Comparison of ENCODE assay signal across 8 cellular contexts in genomic region chr11:34263462-34264186, GRCh38.
DNase-seq lines count a peak whose midpoint lies in the region; ATAC-seq and TF ChIP-seq lines count a peak whose summit lies in the region.

No MANE protein-coding gene starts in this region.

- H4K8ac ChIP-seq in mesenchymal stem cell (ENCODE audit: low read length) = no peak overlapping the region

- no peak overlapping the region for H2BK12ac ChIP-seq in mesenchymal stem cell (ENCODE audit: low read length in 2 of 2)

- no peak overlapping the region for H3K4ac ChIP-seq in mesenchymal stem cell (ENCODE audit: low read depth in 1 of 2, low read length in 2 of 2)

- H2BK120ac ChIP-seq in mesenchymal stem cell (ENCODE audit: low read depth, low read length) = no peak overlapping the region

- no peak overlapping the region for H2BK5ac ChIP-seq in mesenchymal stem cell (ENCODE audit: low read depth, low read length, poor library complexity, severe bottlenecking)

- H2AFZ ChIP-seq in mesenchymal stem cell (ENCODE audit: low read depth, low read length) = no peak overlapping the region

- peak overlapping the region; percentile 28 for H3K9ac ChIP-seq in mesenchymal stem cell (ENCODE audit: low read length)

- H2BK15ac ChIP-seq in mesenchymal stem cell (ENCODE audit: low read depth, poor library complexity, severe bottlenecking) = no peak overlapping the region

- H3K27ac ChIP-seq in mesenchymal stem cell (ENCODE audit: low read length, poor library complexity, severe bottlenecking) = no peak overlapping the region

- ATAC-seq in HG03378 (IDR thresholded peaks at IDR 0.05; ENCODE audit: unreplicated experiment) (no peak), GM21529 (IDR thresholded peaks at IDR 0.05; ENCODE audit: unreplicated experiment) (no peak)

- peaks cover 26% of the 10 kb centered on the region for H3K4me1 ChIP-seq in mesenchymal stem cell (ENCODE audit: control insufficient read depth, insufficient read depth, low read depth, low read length)

- H3K23ac ChIP-seq in mesenchymal stem cell (ENCODE audit: low read length in 2 of 2) = no peak overlapping the region

- no peak overlapping the region for H3K4me2 ChIP-seq in mesenchymal stem cell (ENCODE audit: low read length, poor library complexity, severe bottlenecking)

- no peak overlapping the region for H4K91ac ChIP-seq in mesenchymal stem cell (ENCODE audit: low read length)

- no peak overlapping the region for H3K14ac ChIP-seq in mesenchymal stem cell (ENCODE audit: low read length in 2 of 2)

- in situ Hi-C loops in T47D (cut with HindIII; ENCODE audit: low pct_unique_long_range_greater_than_20kb, low sequenced_read_pairs) = no loop called here

- H3K9me3 ChIP-seq in mesenchymal stem cell (ENCODE audit: control insufficient read depth, low read length) = no peaks in the 10 kb centered on the region

- TF ChIP-seq CTCF in GM10248 (IDR thresholded peaks at IDR 0.05; ENCODE audit: control extremely low read depth, extremely low read depth, low read depth, missing control alignments) = no peak

- peaks cover 0 to 5% of the 10 kb centered on the region in 2 experiments for H3K27me3 ChIP-seq in mesenchymal stem cell (ENCODE audit: control insufficient read depth in 1 of 2, insufficient read depth in 1 of 2, low read length in 2 of 2)

- POLR2A ChIA-PET in GM10248 (lab: Yijun Ruan, JAX) = no interaction called here

- no peak overlapping the region for H2AK5ac ChIP-seq in mesenchymal stem cell (ENCODE audit: low read length, severe bottlenecking)

- H3K4me3 ChIP-seq in mesenchymal stem cell (ENCODE audit: insufficient read depth in 1 of 2, low read depth in 1 of 2, low read length in 2 of 2) = peak overlapping the region in 1 of 2 experiments; percentile 21

- DNase-seq in COLO668 (lab: John Stamatoyannopoulos, UW; ENCODE audit: unreplicated experiment) = peak; percentile 73
- DNase-seq in NCI-H2081 treated with DMSO at 0.1 percent for 48 hours (lab: John Stamatoyannopoulos, UW) = peak; percentile 48
- peak; percentile 57 to 87 for DNase-seq in T47D (ENCODE audit: low read depth in 1 of 2, low spot score in 1 of 2)
- DNase-seq in mesenchymal stem cell = peak; percentile 22
- no peak for DNase-seq in activated CD4-positive, alpha-beta T cell treated with anti-CD3 and anti-CD28 coated beads for 1 hour
- DNase-seq in GM10248 (ENCODE audit: extremely low spot score) = no peak

- 78% methylated on average over 8 of the region's 8 CpGs for WGBS in mesenchymal stem cell

- H3K36me3 ChIP-seq in mesenchymal stem cell (ENCODE audit: control insufficient read depth in 1 of 2, insufficient read depth in 2 of 2, low read depth in 1 of 2, low read length in 2 of 2) = no peaks in the 10 kb centered on the region

- CTCF ChIA-PET in GM10248 (lab: Yijun Ruan, JAX) = interaction anchor here (1.0 to 2.2 kb wide), 4 partner anchors 14 to 89 kb away, joined by 3 to 7 read pairs (median 3); no protein-coding TSS in a partner anchor

- peaks cover 32% of the 10 kb centered on the region for H3K79me1 ChIP-seq in mesenchymal stem cell (replicated peaks; ENCODE audit: low read length, poor library complexity, severe bottlenecking)

- no peak overlapping the region for H3K18ac ChIP-seq in mesenchymal stem cell (ENCODE audit: low read depth in 1 of 2, low read length in 2 of 2)

Comparison
In these comparisons a context has a peak if more than half of its experiments do, and no peak if none do; other contexts are left out.
1. DNase-seq: peak in COLO668 (single experiment), NCI-H2081 treated with DMSO at 0.1 percent for 48 hours (single experiment), T47D (2 of 2) and mesenchymal stem cell (single experiment); none in activated CD4-positive, alpha-beta T cell treated with anti-CD3 and anti-CD28 coated beads for 1 hour (single experiment) and GM10248 (single experiment).